Comparison of ENCODE assay signal across 8 cellular contexts in genomic region chrX:47751670-47752069, GRCh38.
DNase-seq lines count a peak whose midpoint lies in the region; ATAC-seq, FAIRE-seq and TF ChIP-seq lines count a peak whose summit lies in the region.

No MANE protein-coding gene starts in this region.

- H3K9me3 ChIP-seq in A673 (ENCODE audit: low read depth, low read length, poor library complexity, severe bottlenecking), result no peaks in the 10 kb centered on the region
- H3K9me3 ChIP-seq in osteoblast (ENCODE audit: low read depth, low read length), result no peaks in the 10 kb centered on the region

- peaks cover 4% of the 10 kb centered on the region for H3K4me1 ChIP-seq in A673 (ENCODE audit: insufficient read depth, low read length, poor library complexity, severe bottlenecking)
- H3K4me1 ChIP-seq in osteoblast (ENCODE audit: insufficient read depth, low read length), result no peaks in the 10 kb centered on the region

- no peaks in the 10 kb centered on the region for H3K36me3 ChIP-seq in A673 (ENCODE audit: insufficient read depth, low read length, poor library complexity, severe bottlenecking)
- no peaks in the 10 kb centered on the region for H3K36me3 ChIP-seq in osteoblast (ENCODE audit: insufficient read depth, low read length)

- no TSS peak for BruUV-seq in A673 (replicated peaks; lab: Mats Ljungman, UMichigan)

- no peaks in the 10 kb centered on the region for H3K27me3 ChIP-seq in A673 (replicated peaks; ENCODE audit: insufficient read depth, low read depth, low read length, poor library complexity)
- H3K27me3 ChIP-seq in osteoblast (ENCODE audit: insufficient read depth, low read length), result peaks cover 7% of the 10 kb centered on the region

- in situ Hi-C loops in T47D (cut with HindIII; ENCODE audit: low pct_unique_long_range_greater_than_20kb, low sequenced_read_pairs), result no loop called here

- no peak overlapping the region for H3K4me2 ChIP-seq in osteoblast (ENCODE audit: insufficient read depth, low read length)

- FAIRE-seq in GM18507 (lab: Jason Lieb, UNC), result peak; percentile 48

- H3K4me3 ChIP-seq in A673 (ENCODE audit: low read depth, low read length, poor library complexity, severe bottlenecking) (no peak overlapping the region), osteoblast (ENCODE audit: insufficient read depth, low read length) (no peak overlapping the region)

- H4K20me1 ChIP-seq in osteoblast (ENCODE audit: insufficient read depth, low read length), result no peaks in the 10 kb centered on the region

- H3K27ac ChIP-seq in A673 (ENCODE audit: low read depth, low read length, poor library complexity, severe bottlenecking) (no peak overlapping the region), osteoblast (ENCODE audit: low read depth, low read length) (no peak overlapping the region)

- ATAC-seq in HG02938 (IDR thresholded peaks at IDR 0.05; ENCODE audit: unreplicated experiment), result no peak
- no peak for ATAC-seq in HG03469 (IDR thresholded peaks at IDR 0.05; ENCODE audit: unreplicated experiment)
- ATAC-seq in GM19455 (IDR thresholded peaks at IDR 0.05; ENCODE audit: unreplicated experiment), result no peak

- no peak overlapping the region for H2AFZ ChIP-seq in osteoblast (ENCODE audit: low read length)

- CTCF ChIA-PET in A673 (lab: Charles Lee), result no interaction called here

- POLR2A ChIA-PET in A673 (lab: Charles Lee; ENCODE audit: low non-redundant PET), result no interaction called here

- peak; percentile 36 for TF ChIP-seq CTCF in A673 (conservative IDR thresholded peaks at IDR 0.05; ENCODE audit: low read depth, low read length)
- peak; percentile 33 for TF ChIP-seq CTCF in osteoblast (IDR thresholded peaks at IDR 0.05; ENCODE audit: extremely low read depth, low read depth, low read length)

- DNase-seq in A673 (ENCODE audit: low spot score), result no peak
- no peak for DNase-seq in GM18507 (ENCODE audit: extremely low spot score, insufficient read length, low read depth)
- DNase-seq in RPMI8226, result peak; percentile 41
- peak; percentile 4 to 67 for DNase-seq in T47D (ENCODE audit: low read depth in 1 of 2, low spot score in 1 of 2)
- DNase-seq in osteoblast (ENCODE audit: insufficient read length, low spot score, missing footprints), result no peak

- H3K79me2 ChIP-seq in osteoblast (ENCODE audit: insufficient read depth, low read length), result no peaks in the 10 kb centered on the region

- intact Hi-C loops in A673 (cut with micrococcal nuclease; ENCODE audit: unreplicated experiment), result loop anchor here (10.0 kb wide), 1 partner anchor 273 kb away; no protein-coding TSS in a partner anchor

Comparison
In these comparisons a context has a peak if more than half of its experiments do, and no peak if none do; other contexts are left out.
1. DNase-seq: peak in RPMI8226 (single experiment) and T47D (2 of 2); none in A673 (single experiment), GM18507 (single experiment) and osteoblast (single experiment).